1 cellular context compared by ENCODE assay signal in the genomic region with DNA sequence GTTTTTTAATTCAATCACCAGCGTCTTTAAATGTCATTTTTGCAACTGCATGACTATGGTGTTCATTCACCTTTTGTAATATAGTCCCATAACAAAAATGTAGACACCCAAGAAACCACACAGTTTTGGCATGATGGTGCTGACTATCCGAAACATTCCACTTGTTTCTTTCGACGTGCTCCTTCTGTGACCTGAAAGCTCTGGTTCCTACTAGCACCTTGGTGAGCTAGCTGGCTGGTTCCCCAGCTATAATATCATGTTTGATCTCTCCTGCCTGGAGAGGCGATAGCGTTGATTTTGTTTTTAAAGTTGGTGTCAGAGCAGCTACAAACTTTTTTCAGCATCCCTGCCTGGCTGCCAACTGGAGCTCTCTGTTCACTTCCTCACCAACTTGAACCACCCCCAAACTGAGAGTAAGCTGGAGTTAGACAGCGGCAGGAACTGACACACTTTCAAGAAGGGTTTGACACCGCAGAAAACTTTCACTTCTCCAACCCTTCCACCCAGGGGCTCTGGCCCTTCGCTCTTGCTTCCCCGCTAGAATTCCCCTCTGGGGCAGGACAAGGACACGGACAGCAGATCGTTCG.
TF ChIP-seq lines count a peak whose summit lies in the region.

No MANE protein-coding gene starts in this region.

TF ChIP-seq in K562, 482 proteins besides CTCF, POLR2A, EP300 and RAD21 (continued from another document):
- TF ChIP-seq, protein P1, sequence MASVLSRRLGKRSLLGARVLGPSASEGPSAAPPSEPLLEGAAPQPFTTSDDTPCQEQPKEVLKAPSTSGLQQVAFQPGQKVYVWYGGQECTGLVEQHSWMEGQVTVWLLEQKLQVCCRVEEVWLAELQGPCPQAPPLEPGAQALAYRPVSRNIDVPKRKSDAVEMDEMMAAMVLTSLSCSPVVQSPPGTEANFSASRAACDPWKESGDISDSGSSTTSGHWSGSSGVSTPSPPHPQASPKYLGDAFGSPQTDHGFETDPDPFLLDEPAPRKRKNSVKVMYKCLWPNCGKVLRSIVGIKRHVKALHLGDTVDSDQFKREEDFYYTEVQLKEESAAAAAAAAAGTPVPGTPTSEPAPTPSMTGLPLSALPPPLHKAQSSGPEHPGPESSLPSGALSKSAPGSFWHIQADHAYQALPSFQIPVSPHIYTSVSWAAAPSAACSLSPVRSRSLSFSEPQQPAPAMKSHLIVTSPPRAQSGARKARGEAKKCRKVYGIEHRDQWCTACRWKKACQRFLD (CRISPR knock-in tag; IDR thresholded peaks at IDR 0.05), result no peak
- 0 out of 2 replicates have a peak, but pooled peaks have one; percentile 26 for TF ChIP-seq SMARCA4 (IDR thresholded peaks at IDR 0.05)
- no peak for TF ChIP-seq ZNF133 (CRISPR knock-in tag; IDR thresholded peaks at IDR 0.05)
- TF ChIP-seq, protein P2, sequence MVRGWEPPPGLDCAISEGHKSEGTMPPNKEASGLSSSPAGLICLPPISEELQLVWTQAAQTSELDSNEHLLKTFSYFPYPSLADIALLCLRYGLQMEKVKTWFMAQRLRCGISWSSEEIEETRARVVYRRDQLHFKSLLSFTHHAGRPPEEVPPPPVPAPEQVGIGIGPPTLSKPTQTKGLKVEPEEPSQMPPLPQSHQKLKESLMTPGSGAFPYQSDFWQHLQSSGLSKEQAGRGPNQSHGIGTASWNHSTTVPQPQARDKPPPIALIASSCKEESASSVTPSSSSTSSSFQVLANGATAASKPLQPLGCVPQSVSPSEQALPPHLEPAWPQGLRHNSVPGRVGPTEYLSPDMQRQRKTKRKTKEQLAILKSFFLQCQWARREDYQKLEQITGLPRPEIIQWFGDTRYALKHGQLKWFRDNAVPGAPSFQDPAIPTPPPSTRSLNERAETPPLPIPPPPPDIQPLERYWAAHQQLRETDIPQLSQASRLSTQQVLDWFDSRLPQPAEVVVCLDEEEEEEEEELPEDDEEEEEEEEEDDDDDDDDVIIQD (CRISPR knock-in tag; IDR thresholded peaks at IDR 0.05), result no peak
- TF ChIP-seq TRIM28 (IDR thresholded peaks at IDR 0.05), result no peak
- TF ChIP-seq TBP (optimal IDR thresholded peaks at IDR 0.05; ENCODE audit: low read depth, low read length), result peak; percentile 44
- 0 out of 2 replicates have a peak, but pooled peaks have one; percentile 7 for TF ChIP-seq ARID1B (IDR thresholded peaks at IDR 0.05)
- TF ChIP-seq RBBP5 (IDR thresholded peaks at IDR 0.05; ENCODE audit: borderline replicate concordance, insufficient read depth, low read length, poor library complexity, severe bottlenecking), result no peak
- no peak for TF ChIP-seq NFIC (IDR thresholded peaks at IDR 0.05)
- TF ChIP-seq MAFG (tag; conservative IDR thresholded peaks at IDR 0.05), result no peak
- TF ChIP-seq KLF6 (CRISPR knock-in tag; IDR thresholded peaks at IDR 0.05; ENCODE audit: borderline replicate concordance), result no peak
- no peak for TF ChIP-seq EHMT2 (IDR thresholded peaks at IDR 0.05)
- TF ChIP-seq POLR3G (IDR thresholded peaks at IDR 0.05; ENCODE audit: extremely low read depth, insufficient read length, insufficient replicate concordance), result no peak
- no peak for TF ChIP-seq MAZ (CRISPR knock-in tag; conservative IDR thresholded peaks at IDR 0.05 in 1 of 2, IDR thresholded peaks at IDR 0.05 in 1 of 2)
- TF ChIP-seq EWSR1 (IDR thresholded peaks at IDR 0.05; ENCODE audit: borderline replicate concordance, low read depth, partially characterized antibody), result no peak
- no peak for TF ChIP-seq CBFB (CRISPR knock-in tag; IDR thresholded peaks at IDR 0.05)
- peak; percentile 30; the same call in 1 of the 2 replicates for TF ChIP-seq POLR2AphosphoS5 (IDR thresholded peaks at IDR 0.05; ENCODE audit: control insufficient read depth, insufficient read depth, low read depth, low read length)
- TF ChIP-seq E2F3 (CRISPR knock-in tag; IDR thresholded peaks at IDR 0.05), result no peak
- TF ChIP-seq, protein P3, sequence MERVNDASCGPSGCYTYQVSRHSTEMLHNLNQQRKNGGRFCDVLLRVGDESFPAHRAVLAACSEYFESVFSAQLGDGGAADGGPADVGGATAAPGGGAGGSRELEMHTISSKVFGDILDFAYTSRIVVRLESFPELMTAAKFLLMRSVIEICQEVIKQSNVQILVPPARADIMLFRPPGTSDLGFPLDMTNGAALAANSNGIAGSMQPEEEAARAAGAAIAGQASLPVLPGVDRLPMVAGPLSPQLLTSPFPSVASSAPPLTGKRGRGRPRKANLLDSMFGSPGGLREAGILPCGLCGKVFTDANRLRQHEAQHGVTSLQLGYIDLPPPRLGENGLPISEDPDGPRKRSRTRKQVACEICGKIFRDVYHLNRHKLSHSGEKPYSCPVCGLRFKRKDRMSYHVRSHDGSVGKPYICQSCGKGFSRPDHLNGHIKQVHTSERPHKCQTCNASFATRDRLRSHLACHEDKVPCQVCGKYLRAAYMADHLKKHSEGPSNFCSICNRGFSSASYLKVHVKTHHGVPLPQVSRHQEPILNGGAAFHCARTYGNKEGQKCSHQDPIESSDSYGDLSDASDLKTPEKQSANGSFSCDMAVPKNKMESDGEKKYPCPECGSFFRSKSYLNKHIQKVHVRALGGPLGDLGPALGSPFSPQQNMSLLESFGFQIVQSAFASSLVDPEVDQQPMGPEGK (CRISPR knock-in tag; IDR thresholded peaks at IDR 0.05; ENCODE audit: borderline replicate concordance), result no peak
- no peak for TF ChIP-seq CAMTA2 (CRISPR knock-in tag; conservative IDR thresholded peaks at IDR 0.05)
- no peak for TF ChIP-seq ZBTB8A (IDR thresholded peaks at IDR 0.05; ENCODE audit: partially characterized antibody)
- TF ChIP-seq MED1 (CRISPR knock-in tag; IDR thresholded peaks at IDR 0.05; ENCODE audit: borderline replicate concordance), result no peak
- TF ChIP-seq, protein P4, sequence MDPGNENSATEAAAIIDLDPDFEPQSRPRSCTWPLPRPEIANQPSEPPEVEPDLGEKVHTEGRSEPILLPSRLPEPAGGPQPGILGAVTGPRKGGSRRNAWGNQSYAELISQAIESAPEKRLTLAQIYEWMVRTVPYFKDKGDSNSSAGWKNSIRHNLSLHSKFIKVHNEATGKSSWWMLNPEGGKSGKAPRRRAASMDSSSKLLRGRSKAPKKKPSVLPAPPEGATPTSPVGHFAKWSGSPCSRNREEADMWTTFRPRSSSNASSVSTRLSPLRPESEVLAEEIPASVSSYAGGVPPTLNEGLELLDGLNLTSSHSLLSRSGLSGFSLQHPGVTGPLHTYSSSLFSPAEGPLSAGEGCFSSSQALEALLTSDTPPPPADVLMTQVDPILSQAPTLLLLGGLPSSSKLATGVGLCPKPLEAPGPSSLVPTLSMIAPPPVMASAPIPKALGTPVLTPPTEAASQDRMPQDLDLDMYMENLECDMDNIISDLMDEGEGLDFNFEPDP (CRISPR knock-in tag; IDR thresholded peaks at IDR 0.05), result no peak
- no peak for TF ChIP-seq BHLHE40 (IDR thresholded peaks at IDR 0.05; ENCODE audit: low read length)
- TF ChIP-seq, protein P5, sequence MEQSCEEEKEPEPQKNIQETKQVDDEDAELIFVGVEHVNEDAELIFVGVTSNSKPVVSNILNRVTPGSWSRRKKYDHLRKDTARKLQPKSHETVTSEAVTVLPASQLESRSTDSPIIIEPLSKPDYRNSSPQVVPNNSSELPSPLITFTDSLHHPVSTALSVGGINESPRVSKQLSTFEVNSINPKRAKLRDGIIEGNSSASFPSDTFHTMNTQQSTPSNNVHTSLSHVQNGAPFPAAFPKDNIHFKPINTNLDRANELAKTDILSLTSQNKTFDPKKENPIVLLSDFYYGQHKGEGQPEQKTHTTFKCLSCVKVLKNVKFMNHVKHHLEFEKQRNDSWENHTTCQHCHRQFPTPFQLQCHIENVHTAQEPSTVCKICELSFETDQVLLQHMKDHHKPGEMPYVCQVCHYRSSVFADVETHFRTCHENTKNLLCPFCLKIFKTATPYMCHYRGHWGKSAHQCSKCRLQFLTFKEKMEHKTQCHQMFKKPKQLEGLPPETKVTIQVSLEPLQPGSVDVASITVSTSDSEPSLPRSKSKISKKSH (CRISPR knock-in tag; IDR thresholded peaks at IDR 0.05), result no peak
- no peak for TF ChIP-seq ZNF197 (CRISPR knock-in tag; IDR thresholded peaks at IDR 0.05; ENCODE audit: low read depth)
- no peak for TF ChIP-seq ESRRB (CRISPR knock-in tag; IDR thresholded peaks at IDR 0.05; ENCODE audit: borderline replicate concordance)
- TF ChIP-seq, protein P6, sequence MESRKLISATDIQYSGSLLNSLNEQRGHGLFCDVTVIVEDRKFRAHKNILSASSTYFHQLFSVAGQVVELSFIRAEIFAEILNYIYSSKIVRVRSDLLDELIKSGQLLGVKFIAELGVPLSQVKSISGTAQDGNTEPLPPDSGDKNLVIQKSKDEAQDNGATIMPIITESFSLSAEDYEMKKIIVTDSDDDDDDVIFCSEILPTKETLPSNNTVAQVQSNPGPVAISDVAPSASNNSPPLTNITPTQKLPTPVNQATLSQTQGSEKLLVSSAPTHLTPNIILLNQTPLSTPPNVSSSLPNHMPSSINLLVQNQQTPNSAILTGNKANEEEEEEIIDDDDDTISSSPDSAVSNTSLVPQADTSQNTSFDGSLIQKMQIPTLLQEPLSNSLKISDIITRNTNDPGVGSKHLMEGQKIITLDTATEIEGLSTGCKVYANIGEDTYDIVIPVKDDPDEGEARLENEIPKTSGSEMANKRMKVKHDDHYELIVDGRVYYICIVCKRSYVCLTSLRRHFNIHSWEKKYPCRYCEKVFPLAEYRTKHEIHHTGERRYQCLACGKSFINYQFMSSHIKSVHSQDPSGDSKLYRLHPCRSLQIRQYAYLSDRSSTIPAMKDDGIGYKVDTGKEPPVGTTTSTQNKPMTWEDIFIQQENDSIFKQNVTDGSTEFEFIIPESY (CRISPR knock-in tag; IDR thresholded peaks at IDR 0.05), result no peak
- TF ChIP-seq TRIM24 (IDR thresholded peaks at IDR 0.05), result no peak
- TF ChIP-seq NRF1 (conservative IDR thresholded peaks at IDR 0.05 in 1 of 2, IDR thresholded peaks at IDR 0.05 in 1 of 2), result no peak
- TF ChIP-seq NR2F6 (CRISPR knock-in tag; IDR thresholded peaks at IDR 0.05), result no peak
- no peak for TF ChIP-seq NEUROD1 (IDR thresholded peaks at IDR 0.05; ENCODE audit: borderline replicate concordance, low read depth, low read length, partially characterized antibody)
- TF ChIP-seq, protein P7, sequence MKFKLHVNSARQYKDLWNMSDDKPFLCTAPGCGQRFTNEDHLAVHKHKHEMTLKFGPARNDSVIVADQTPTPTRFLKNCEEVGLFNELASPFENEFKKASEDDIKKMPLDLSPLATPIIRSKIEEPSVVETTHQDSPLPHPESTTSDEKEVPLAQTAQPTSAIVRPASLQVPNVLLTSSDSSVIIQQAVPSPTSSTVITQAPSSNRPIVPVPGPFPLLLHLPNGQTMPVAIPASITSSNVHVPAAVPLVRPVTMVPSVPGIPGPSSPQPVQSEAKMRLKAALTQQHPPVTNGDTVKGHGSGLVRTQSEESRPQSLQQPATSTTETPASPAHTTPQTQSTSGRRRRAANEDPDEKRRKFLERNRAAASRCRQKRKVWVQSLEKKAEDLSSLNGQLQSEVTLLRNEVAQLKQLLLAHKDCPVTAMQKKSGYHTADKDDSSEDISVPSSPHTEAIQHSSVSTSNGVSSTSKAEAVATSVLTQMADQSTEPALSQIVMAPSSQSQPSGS (CRISPR knock-in tag; IDR thresholded peaks at IDR 0.05), result no peak
- no peak for TF ChIP-seq FOXJ2 (tag; IDR thresholded peaks at IDR 0.05)
- no peak for TF ChIP-seq ZNF589 (CRISPR knock-in tag; IDR thresholded peaks at IDR 0.05; ENCODE audit: low read depth)
- no peak for TF ChIP-seq ZNF717 (CRISPR knock-in tag; IDR thresholded peaks at IDR 0.05)
- TF ChIP-seq PTBP1 (IDR thresholded peaks at IDR 0.05; ENCODE audit: low read depth, low read length), result no peak
- no peak for TF ChIP-seq MBD2 (IDR thresholded peaks at IDR 0.05; ENCODE audit: borderline replicate concordance, low read depth)
